In genomic region chr21:33655591-33656221, GRCh38 we compare ENCODE assay signal across 1 cellular context.
TF ChIP-seq lines count a peak whose summit lies in the region.

No MANE protein-coding gene starts in this region.

TF ChIP-seq in IMR-90, 13 proteins besides CTCF, POLR2A, EP300 and RAD21:
- no peak for TF ChIP-seq MAFK (IDR thresholded peaks at IDR 0.05; ENCODE audit: low read depth, low read length)
- TF ChIP-seq, protein P1, sequence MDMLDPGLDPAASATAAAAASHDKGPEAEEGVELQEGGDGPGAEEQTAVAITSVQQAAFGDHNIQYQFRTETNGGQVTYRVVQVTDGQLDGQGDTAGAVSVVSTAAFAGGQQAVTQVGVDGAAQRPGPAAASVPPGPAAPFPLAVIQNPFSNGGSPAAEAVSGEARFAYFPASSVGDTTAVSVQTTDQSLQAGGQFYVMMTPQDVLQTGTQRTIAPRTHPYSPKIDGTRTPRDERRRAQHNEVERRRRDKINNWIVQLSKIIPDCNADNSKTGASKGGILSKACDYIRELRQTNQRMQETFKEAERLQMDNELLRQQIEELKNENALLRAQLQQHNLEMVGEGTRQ (IDR thresholded peaks at IDR 0.05; ENCODE audit: low read depth, low read length): peak; percentile 64; the same call in 1 of the 2 replicates
- no peak for TF ChIP-seq MAZ (IDR thresholded peaks at IDR 0.05; ENCODE audit: borderline replicate concordance, low read depth, low read length)
- no peak for TF ChIP-seq RFX5 (IDR thresholded peaks at IDR 0.05; ENCODE audit: low read depth, low read length)
- no peak; the same call in 1 of the 2 replicates for TF ChIP-seq SMC3 (IDR thresholded peaks at IDR 0.05; ENCODE audit: low read depth, low read length)
- peak; percentile 79 for TF ChIP-seq RCOR1 (IDR thresholded peaks at IDR 0.05; ENCODE audit: insufficient replicate concordance, low read length)
- TF ChIP-seq FOS (IDR thresholded peaks at IDR 0.05; ENCODE audit: low read depth, low read length): peak; percentile 48
- no peak for TF ChIP-seq ELK1 (IDR thresholded peaks at IDR 0.05; ENCODE audit: borderline replicate concordance, low read depth, low read length)
- peak; percentile 0; the same call in 1 of the 2 replicates for TF ChIP-seq CEBPB (IDR thresholded peaks at IDR 0.05; ENCODE audit: low read depth, low read length)
- no peak for TF ChIP-seq NFE2L2 (IDR thresholded peaks at IDR 0.05; ENCODE audit: low read depth, low read length)
- TF ChIP-seq BHLHE40 (IDR thresholded peaks at IDR 0.05; ENCODE audit: low read depth, low read length): no peak
- TF ChIP-seq CHD1 (IDR thresholded peaks at IDR 0.05; ENCODE audit: low read depth, low read length): no peak
